Comparison of ENCODE assay signal across 17 cellular contexts in genomic region chr10:78516741-78517140, GRCh38.
DNase-seq lines count a peak whose midpoint lies in the region; ATAC-seq and TF ChIP-seq lines count a peak whose summit lies in the region.
"Had no signal": no experiment of that assay in that cellular context is flagged by ENCODE, and none has a peak within 500 bp of the region (broad histone marks: within the 10 kb centered on the region; RNA-seq: fewer than 3 reads in every experiment).

No MANE protein-coding gene starts in this region.

- intact Hi-C loops in heart right ventricle (cut with DNase I): no loop called here

- H4K12ac ChIP-seq in trophoblast cell (ENCODE audit: low read depth, low read length): no peak overlapping the region

- no peaks in the 10 kb centered on the region for H4K20me1 ChIP-seq in hepatocyte (ENCODE audit: insufficient read depth, poor library complexity, severe bottlenecking)

- H3K4me2 ChIP-seq in hepatocyte (no peak overlapping the region), trophoblast cell (ENCODE audit: low read length) (no peak overlapping the region)

- TF ChIP-seq CTCF in hepatocyte (IDR thresholded peaks at IDR 0.05; ENCODE audit: poor library complexity) (no peak), heart right ventricle (IDR thresholded peaks at IDR 0.05) (no peak)

- no peak overlapping the region for H3K4me3 ChIP-seq in hepatocyte
- H3K4me3 ChIP-seq in trophoblast cell (ENCODE audit: low read depth, low read length): no peak overlapping the region
- H3K4me3 ChIP-seq in heart right ventricle: no peak overlapping the region

- 62% methylated on average over 8 of the region's 8 CpGs for WGBS in hepatocyte (ENCODE audit: low lambda C conversion rate, missing lambda C conversion rate)
- no CpG with 5 or more reads among the region's 8 CpGs for WGBS in trophoblast cell (ENCODE audit: extremely low coverage, insufficient coverage, insufficient read length)
- 88 to 98% methylated on average over 8 of the region's 8 CpGs for WGBS in heart right ventricle, 2 donors

- H3K9me3 ChIP-seq in hepatocyte (ENCODE audit: low read depth) (no peaks in the 10 kb centered on the region), trophoblast cell (ENCODE audit: insufficient read depth, low read depth, low read length) (peaks cover 2% of the 10 kb centered on the region), heart right ventricle (no peaks in the 10 kb centered on the region)

- H2BK120ac ChIP-seq in trophoblast cell (ENCODE audit: insufficient read depth, low read length, poor library complexity): no peak overlapping the region

- H3K79me2 ChIP-seq in hepatocyte: no peaks in the 10 kb centered on the region
- no peaks in the 10 kb centered on the region for H3K79me2 ChIP-seq in trophoblast cell (ENCODE audit: control insufficient read depth, insufficient read depth, low read length, poor library complexity)

- no peak overlapping the region for H3K27ac ChIP-seq in hepatocyte
- H3K27ac ChIP-seq in trophoblast cell (ENCODE audit: low read depth, low read length): no peak overlapping the region
- no peak overlapping the region for H3K27ac ChIP-seq in heart right ventricle

- no peak overlapping the region for H3K9ac ChIP-seq in trophoblast cell (ENCODE audit: low read length)

- no peak overlapping the region for H2BK5ac ChIP-seq in trophoblast cell (ENCODE audit: low read depth, low read length, poor library complexity)

- H3K27me3 Mint-ChIP-seq in activated CD8-positive, alpha-beta memory T cell treated with anti-CD3 and anti-CD28 coated beads, Interleukin-2, amount 10 ng/mL, durations not matched to agents 7 days and 5 days: peaks cover 7% of the 10 kb centered on the region
- H3K27me3 Mint-ChIP-seq: CD4-positive, alpha-beta T cell had no signal

- H4K91ac ChIP-seq in trophoblast cell (ENCODE audit: low read depth, low read length): no peak overlapping the region

- H3K18ac ChIP-seq in trophoblast cell (ENCODE audit: low read length): no peak overlapping the region

- no peaks in the 10 kb centered on the region for H3K4me1 Mint-ChIP-seq in activated CD8-positive, alpha-beta memory T cell treated with anti-CD3 and anti-CD28 coated beads, Interleukin-2, amount 10 ng/mL, durations not matched to agents 7 days and 5 days

- no peak overlapping the region for H3K4me3 Mint-ChIP-seq in activated CD8-positive, alpha-beta memory T cell treated with anti-CD3 and anti-CD28 coated beads, Interleukin-2, amount 10 ng/mL, durations not matched to agents 7 days and 5 days
- H3K4me3 Mint-ChIP-seq: CD4-positive, alpha-beta T cell had no signal

- no peaks in the 10 kb centered on the region for H3K9me3 Mint-ChIP-seq in activated CD8-positive, alpha-beta memory T cell treated with anti-CD3 and anti-CD28 coated beads, Interleukin-2, amount 10 ng/mL, durations not matched to agents 7 days and 5 days (ENCODE audit: low read depth)
- H3K9me3 Mint-ChIP-seq: CD4-positive, alpha-beta T cell had no signal

- H3K4me1 ChIP-seq in hepatocyte (ENCODE audit: insufficient read depth) (peaks cover 8% of the 10 kb centered on the region), trophoblast cell (ENCODE audit: control insufficient read depth in 1 of 2, insufficient read depth in 2 of 2, low read length in 2 of 2) (peaks cover 0 to 11% of the 10 kb centered on the region in 2 experiments), heart right ventricle (peaks cover 0 to 25% (median 0%) of the 10 kb centered on the region in 9 donors)

- H3K36me3 ChIP-seq in hepatocyte (replicated peaks; ENCODE audit: insufficient read depth, low read depth) (no peaks in the 10 kb centered on the region), trophoblast cell (ENCODE audit: control insufficient read depth in 1 of 2, insufficient read depth in 2 of 2, low read length in 2 of 2) (no peaks in the 10 kb centered on the region), heart right ventricle (no peaks in the 10 kb centered on the region)

- CTCF ChIA-PET in activated CD8-positive, alpha-beta memory T cell treated with anti-CD3 and anti-CD28 coated beads, Interleukin-2, amount 10 ng/mL, durations not matched to agents 7 days and 5 days (lab: Charles Lee): no interaction called here

- no peak overlapping the region for H3K27ac Mint-ChIP-seq in activated CD8-positive, alpha-beta memory T cell treated with anti-CD3 and anti-CD28 coated beads, Interleukin-2, amount 10 ng/mL, durations not matched to agents 7 days and 5 days
- H3K27ac Mint-ChIP-seq: CD4-positive, alpha-beta T cell had no signal

- ATAC-seq in activated CD8-positive, alpha-beta memory T cell treated with anti-CD3 and anti-CD28 coated beads, Interleukin-2, amount 10 ng/mL, durations not matched to agents 7 days and 5 days: no peak
- ATAC-seq in GM21529 (IDR thresholded peaks at IDR 0.05; ENCODE audit: unreplicated experiment) (no peak), heart right ventricle (no peak), HG03520 (IDR thresholded peaks at IDR 0.05; ENCODE audit: unreplicated experiment) (no peak)
- ATAC-seq: Panc1 had no signal

- H4K8ac ChIP-seq in trophoblast cell (ENCODE audit: low read depth, low read length): no peak overlapping the region

- H3K36me3 Mint-ChIP-seq in activated CD8-positive, alpha-beta memory T cell treated with anti-CD3 and anti-CD28 coated beads, Interleukin-2, amount 10 ng/mL, durations not matched to agents 7 days and 5 days: no peaks in the 10 kb centered on the region

- DNase-seq in activated CD8-positive, alpha-beta memory T cell treated with anti-CD3 and anti-CD28 coated beads, Interleukin-2, amount 50 U/mL, for 48 hours: peak; percentile 12
- no peak for DNase-seq in activated CD8-positive, alpha-beta memory T cell treated with anti-CD3 and anti-CD28 coated beads, Interleukin-2, amount 10 ng/mL, durations not matched to agents 7 days and 5 days
- peak; percentile 27 for DNase-seq in hepatocyte (ENCODE audit: low spot score)
- no peak for DNase-seq in trophoblast cell
- DNase-seq in SW480 (ENCODE audit: low spot score): no peak
- DNase-seq in heart right ventricle: no peak
- DNase-seq: Calu3; CD4-positive, alpha-beta T cell; MV-4-11; NCI-H1436 treated with DMSO at 0.1 percent for 48 hours; NCI-H2081; NCI-H345; NCI-H69; Right ventricle myocardium superior had no signal

- H3K14ac ChIP-seq in trophoblast cell (ENCODE audit: low read length): no peak overlapping the region

- peaks cover 16% of the 10 kb centered on the region for H3K79me1 ChIP-seq in trophoblast cell (ENCODE audit: low read length)

- no peaks in the 10 kb centered on the region for H3K27me3 ChIP-seq in hepatocyte
- H3K27me3 ChIP-seq in trophoblast cell (ENCODE audit: insufficient read depth, low read length): no peaks in the 10 kb centered on the region
- no peaks in the 10 kb centered on the region for H3K27me3 ChIP-seq in heart right ventricle

- no peak overlapping the region for H3K23ac ChIP-seq in trophoblast cell (ENCODE audit: low read length)

- H2AK5ac ChIP-seq in trophoblast cell (ENCODE audit: low read length): no peak overlapping the region

- no peaks in the 10 kb centered on the region for H3K9me2 ChIP-seq in hepatocyte (replicated peaks; ENCODE audit: insufficient read depth)

- H2AFZ ChIP-seq in hepatocyte (no peak overlapping the region), trophoblast cell (ENCODE audit: insufficient read depth, low read length, poor library complexity) (no peak overlapping the region)

- H3K4ac ChIP-seq in trophoblast cell (ENCODE audit: low read depth, low read length): no peak overlapping the region

- peak overlapping the region; percentile 0 for H2BK12ac ChIP-seq in trophoblast cell (ENCODE audit: low read length)

Comparison
In these comparisons a context has a peak if more than half of its experiments do, and no peak if none do; other contexts are left out.
1. DNase-seq: peak in activated CD8-positive, alpha-beta memory T cell treated with anti-CD3 and anti-CD28 coated beads, Interleukin-2, amount 50 U/mL, for 48 hours (single experiment) and hepatocyte (single experiment); none in activated CD8-positive, alpha-beta memory T cell treated with anti-CD3 and anti-CD28 coated beads, Interleukin-2, amount 10 ng/mL, durations not matched to agents 7 days and 5 days (single experiment), trophoblast cell (0 of 2), SW480 (single experiment) and heart right ventricle (0 of 2).